11 cellular contexts compared by ENCODE assay signal in the genomic region with DNA sequence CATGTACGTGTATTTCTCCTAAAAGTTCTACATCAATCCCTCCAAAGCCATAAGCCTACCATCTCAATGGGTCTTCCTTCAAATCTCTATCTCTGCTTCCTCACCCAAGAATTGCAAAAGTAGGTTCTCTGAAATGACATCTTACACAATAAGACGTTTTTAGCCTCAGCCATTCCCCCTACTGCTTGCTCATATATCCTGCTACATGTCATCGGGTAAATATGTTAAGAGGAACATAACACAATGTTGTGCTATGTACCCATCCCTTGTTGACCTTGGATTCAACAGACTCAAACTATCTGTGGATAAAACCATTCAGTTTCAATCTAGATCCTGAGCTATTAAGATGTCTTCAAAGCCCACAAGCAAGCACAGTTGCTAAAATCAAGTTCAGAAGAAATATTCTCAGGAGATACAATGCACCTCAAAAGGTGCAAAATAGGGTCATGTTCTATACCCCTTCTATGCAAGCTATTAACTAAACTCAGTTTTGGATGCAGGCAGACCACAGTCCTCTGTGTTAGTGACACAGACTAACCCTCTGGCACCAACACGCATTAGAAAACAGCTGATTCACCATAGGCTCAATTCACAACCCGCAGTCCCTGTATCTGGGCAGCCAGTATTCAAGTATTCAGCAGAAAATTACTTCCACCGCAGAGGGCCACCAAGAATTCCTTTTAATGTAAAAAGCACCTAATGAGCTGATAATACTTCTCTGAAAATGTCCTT. TPM values are rescaled to one million over a fixed set of nuclear protein-coding genes. Genes with fewer than 3 reads are reported as not detected.
A peak's percentile ranks its signal among the peaks of the same experiment; 100 is the strongest.
DNase-seq lines count a peak whose midpoint lies in the region; ATAC-seq and TF ChIP-seq lines count a peak whose summit lies in the region.
"Had no signal": no experiment of that assay in that cellular context is flagged by ENCODE, and none has a peak within 500 bp of the region (broad histone marks: within the 10 kb centered on the region; RNA-seq: fewer than 3 reads in every experiment).

No MANE protein-coding gene starts in this region.

- CTCF ChIA-PET in IMR-90 (lab: Yijun Ruan, JAX), result interaction anchor here (0.6 kb wide), 1 partner anchor 23 kb away, joined by 5 read pairs; no protein-coding TSS in a partner anchor

- H3K4me3 ChIP-seq in IMR-90 (ENCODE audit: insufficient read depth, low read depth, low read length) (no peak overlapping the region), adipocyte (ENCODE audit: low read length) (no peak overlapping the region), right lobe of liver (no peak overlapping the region)
- H3K4me3 ChIP-seq: BLaER1 treated with 17β-estradiol and CSF1 and Interleukin-3, amounts not matched to agents 10 nM and 100 nM had no signal

- H2AK9ac ChIP-seq in IMR-90 (replicated peaks; ENCODE audit: low read depth, low read length, poor library complexity), result no peak overlapping the region

- peaks cover 2 to 3% of the 10 kb centered on the region in 2 experiments; a peak in 3 of 4 replicates for H3K79me1 ChIP-seq in IMR-90 (ENCODE audit: low read depth in 1 of 2, low read length in 2 of 2)

- H3K14ac ChIP-seq in IMR-90 (replicated peaks; ENCODE audit: low read depth, low read length), result no peak overlapping the region

- peak; percentile 40 for DNase-seq in AG08395 (ENCODE audit: low spot score)
- peak; percentile 23 for DNase-seq in IMR-90
- peak; percentile 51 for DNase-seq in adipocyte (ENCODE audit: low read depth)
- no peak for DNase-seq in right lobe of liver
- DNase-seq in LoVo (ENCODE audit: low spot score), result no peak
- no peak for DNase-seq in cerebellum (ENCODE audit: low spot score)
- no peak for DNase-seq in NCI-H1694 (lab: John Stamatoyannopoulos, UW)
- DNase-seq: T1000 had no signal

- no peak overlapping the region for H3K4me2 ChIP-seq in IMR-90 (ENCODE audit: low read depth, low read length)

- no peaks in the 10 kb centered on the region for H3K9me3 ChIP-seq in IMR-90 (ENCODE audit: control insufficient read depth, insufficient read depth, low read length)
- H3K9me3 ChIP-seq in adipocyte (ENCODE audit: control insufficient read depth, low read length), result no peaks in the 10 kb centered on the region
- no peaks in the 10 kb centered on the region for H3K9me3 ChIP-seq in right lobe of liver
- H3K9me3 ChIP-seq: BLaER1 treated with 17β-estradiol and CSF1 and Interleukin-3, amounts not matched to agents 10 nM and 100 nM had no signal

- H4K20me1 ChIP-seq in IMR-90 (ENCODE audit: insufficient read depth, low read length), result no peaks in the 10 kb centered on the region
- H4K20me1 ChIP-seq: BLaER1 treated with 17β-estradiol and CSF1 and Interleukin-3, amounts not matched to agents 10 nM and 100 nM had no signal

- no peak overlapping the region for H2BK120ac ChIP-seq in IMR-90 (ENCODE audit: low read depth, low read length)

- intact Hi-C loops in IMR-90 (cut with micrococcal nuclease) (no loop called here), right lobe of liver (cut with DNase I) (no loop called here)

- no TSS peak for BruUV-seq in IMR-90 (replicated peaks; lab: Mats Ljungman, UMichigan)

- POLR2A ChIA-PET in IMR-90 (lab: Charles Lee; ENCODE audit: unreplicated experiment), result no interaction called here

- no peaks in the 10 kb centered on the region for H3K27me3 ChIP-seq in IMR-90 (ENCODE audit: control insufficient read depth, insufficient read depth, low read length)
- H3K27me3 ChIP-seq in adipocyte (replicated peaks; ENCODE audit: control insufficient read depth, insufficient read depth, low read length), result no peaks in the 10 kb centered on the region
- H3K27me3 ChIP-seq in right lobe of liver, result no peaks in the 10 kb centered on the region
- H3K27me3 ChIP-seq: BLaER1 treated with 17β-estradiol and CSF1 and Interleukin-3, amounts not matched to agents 10 nM and 100 nM had no signal

- dilution Hi-C loops in IMR-90 (cut with HindIII; ENCODE audit: low sequenced_read_pairs, unreplicated experiment), result no loop called here

- no peak overlapping the region for H3K4ac ChIP-seq in IMR-90 (ENCODE audit: low read depth, low read length)

- H3K36me3 ChIP-seq in IMR-90 (ENCODE audit: control insufficient read depth, insufficient read depth, low read length) (no peaks in the 10 kb centered on the region), adipocyte (ENCODE audit: control insufficient read depth, insufficient read depth, low read length, severe bottlenecking) (no peaks in the 10 kb centered on the region), right lobe of liver (no peaks in the 10 kb centered on the region)
- H3K36me3 ChIP-seq: BLaER1 treated with 17β-estradiol and CSF1 and Interleukin-3, amounts not matched to agents 10 nM and 100 nM had no signal

- TF ChIP-seq RAD21 in IMR-90 (IDR thresholded peaks at IDR 0.05; ENCODE audit: low read length), result no peak

- WGBS in IMR-90 (ENCODE audit: extremely low coverage in 2 of 2, insufficient read length in 1 of 2), 2 experiments, result 67% methylated on average over 1 of the region's 6 CpGs; no CpG with 5 or more reads in 1 of the 2 experiments
- WGBS in right lobe of liver (ENCODE audit: insufficient coverage, low coverage, low lambda C conversion rate, missing lambda C conversion rate), result 43% methylated on average over 6 of the region's 6 CpGs

- TF ChIP-seq CTCF in IMR-90 (conservative IDR thresholded peaks at IDR 0.05; ENCODE audit: low read depth, low read length), result no peak
- no peak for TF ChIP-seq CTCF in right lobe of liver (IDR thresholded peaks at IDR 0.05)

- H2AK5ac ChIP-seq in IMR-90 (ENCODE audit: low read depth, low read length), result no peak overlapping the region

- no peak for TF ChIP-seq POLR2A in IMR-90 (IDR thresholded peaks at IDR 0.05; ENCODE audit: low read depth, low read length)
- TF ChIP-seq POLR2A in right lobe of liver (IDR thresholded peaks at IDR 0.05), result no peak

- no peak overlapping the region for H4K91ac ChIP-seq in IMR-90 (ENCODE audit: insufficient read depth, low read depth, low read length)

- no peaks in the 10 kb centered on the region for H3K9me1 ChIP-seq in IMR-90 (ENCODE audit: insufficient read depth, low read length)

- H3K23ac ChIP-seq in IMR-90 (ENCODE audit: low read depth, low read length), result no peak overlapping the region

- H3K4me1 ChIP-seq in IMR-90 (ENCODE audit: control insufficient read depth, insufficient read depth, low read length) (peaks cover 1% of the 10 kb centered on the region; the same call in 1 of the 2 replicates), adipocyte (ENCODE audit: control insufficient read depth, insufficient read depth, low read length) (peaks cover 32% of the 10 kb centered on the region), right lobe of liver (peaks cover 0 to 31% (median 0%) of the 10 kb centered on the region in 4 donors)

- ATAC-seq in IMR-90 (ENCODE audit: low read depth) (peak; percentile 44), right lobe of liver (peak; percentile 25 to 43 (median 33)), GM18502 (IDR thresholded peaks at IDR 0.05; ENCODE audit: poor library complexity, unreplicated experiment) (no peak)
- ATAC-seq: HCT116 had no signal

- H2BK15ac ChIP-seq in IMR-90 (ENCODE audit: low read depth, low read length), result no peak overlapping the region

- in situ Hi-C loops in IMR-90 (cut with MboI; ENCODE audit: low sequenced_read_pairs), result no loop called here

- no peak overlapping the region for H4K5ac ChIP-seq in IMR-90 (ENCODE audit: low read depth, low read length)

- no peak overlapping the region for H3K56ac ChIP-seq in IMR-90 (ENCODE audit: extremely low read depth, insufficient read depth, low read length)

- no peak overlapping the region for H2BK20ac ChIP-seq in IMR-90 (ENCODE audit: low read depth, low read length)

- no peak overlapping the region for H2BK5ac ChIP-seq in IMR-90 (ENCODE audit: low read depth, low read length, poor library complexity, severe bottlenecking)

- no peak overlapping the region for H3K18ac ChIP-seq in IMR-90 (ENCODE audit: low read depth, low read length)

- no peak overlapping the region for H2AFZ ChIP-seq in IMR-90 (replicated peaks; ENCODE audit: low read length, poor library complexity)

- H3K27ac ChIP-seq in IMR-90 (ENCODE audit: insufficient read depth, low read length) (no peak overlapping the region), right lobe of liver (peak overlapping the region; percentile 1 to 59 (median 57))

- H3K9ac ChIP-seq in IMR-90 (ENCODE audit: low read depth, low read length) (no peak overlapping the region), adipocyte (ENCODE audit: low read length) (no peak overlapping the region)
- H3K9ac ChIP-seq: BLaER1 treated with 17β-estradiol and CSF1 and Interleukin-3, amounts not matched to agents 10 nM and 100 nM had no signal

- no peak overlapping the region for H4K8ac ChIP-seq in IMR-90 (ENCODE audit: low read depth in 2 of 2, low read length in 2 of 2)

TF ChIP-seq in IMR-90, 13 proteins besides CTCF, POLR2A, EP300 and RAD21:
- no peak for TF ChIP-seq RCOR1 (IDR thresholded peaks at IDR 0.05; ENCODE audit: insufficient replicate concordance, low read length)
- peak; percentile 39 for TF ChIP-seq CEBPB (IDR thresholded peaks at IDR 0.05; ENCODE audit: low read depth, low read length)

RNA-seq across cellular contexts. Expression of a gene that starts 56.8 kb away (rescaled TPM):
- 17.4 and 20.6 TPM in 2 replicates for total RNA-seq in IMR-90 (2012; rRNA removed)
- 41.4 and 43.0 TPM in 2 replicates for polyA plus RNA-seq in IMR-90 (2012; rRNA removed)
- polyA plus RNA-seq in IMR-90 (2012; cell fraction: cytosol; rRNA removed), result 49.7 and 67.4 TPM in 2 replicates
- polyA plus RNA-seq in IMR-90 (2012; cell fraction: nucleus; rRNA removed; ENCODE audit: low replicate concordance), result 29.8 and 32.3 TPM in 2 replicates
- total RNA-seq in right lobe of liver, result 10 to 100 TPM; 25.5 to 53.6 (median 33.0) TPM
- total RNA-seq in cerebellum, result 31.4 TPM

Comparison
In these comparisons a context has a peak if more than half of its experiments do, and no peak if none do; other contexts are left out.
1. DNase-seq: peak in AG08395 (single experiment), IMR-90 (single experiment) and adipocyte (single experiment); none in right lobe of liver (0 of 3), LoVo (single experiment), cerebellum (single experiment) and NCI-H1694 (single experiment).